ENCODE assay signal across 11 cellular contexts in genomic region chr5:171355302-171355724, GRCh38. TPM values are rescaled to one million over a fixed set of nuclear protein-coding genes. Genes with fewer than 3 reads are reported as not detected.
A peak's percentile ranks its signal among the peaks of the same experiment; 100 is the strongest.
DNase-seq lines count a peak whose midpoint lies in the region; ATAC-seq, FAIRE-seq and TF ChIP-seq lines count a peak whose summit lies in the region.
"Had no signal": no experiment of that assay in that cellular context is flagged by ENCODE, and none has a peak within 500 bp of the region (broad histone marks: within the 10 kb centered on the region; RNA-seq: fewer than 3 reads in every experiment).

No MANE protein-coding gene starts in this region.

- no peak overlapping the region for H2AFZ ChIP-seq in smooth muscle cell (ENCODE audit: low read depth)

- DNase-seq in GM10248 (ENCODE audit: extremely low spot score): peak; percentile 60
- peak; percentile 44 for DNase-seq in GM19239 (ENCODE audit: insufficient read length, low spot score)
- peak; percentile 62 for DNase-seq in activated CD4-positive, alpha-beta T cell treated with anti-CD3 and anti-CD28 coated beads, Interleukin-2, amount 10 ng/mL, durations not matched to agents 24 days and 14 days
- DNase-seq in osteocyte (ENCODE audit: extremely low spot score, unreplicated experiment): no peak
- no peak for DNase-seq in SIG-M5 treated with dmso at 0.1 percent for 504 hours (lab: John Stamatoyannopoulos, UW; ENCODE audit: unreplicated experiment)
- DNase-seq in smooth muscle cell (lab: John Stamatoyannopoulos, UW; ENCODE audit: unreplicated experiment): no peak
- DNase-seq in Caco-2: no peak
- DNase-seq: left colon had no signal

- peak; percentile 88 for ATAC-seq in HG02938 (IDR thresholded peaks at IDR 0.05; ENCODE audit: unreplicated experiment)
- ATAC-seq: left colon had no signal

- CTCF ChIA-PET in GM10248 (lab: Yijun Ruan, JAX) (no interaction called here), Caco-2 (lab: Charles Lee) (no interaction called here)

- no peak overlapping the region for H3K4me3 Mint-ChIP-seq in activated CD4-positive, alpha-beta T cell treated with anti-CD3 and anti-CD28 coated beads, Interleukin-2, amount 10 ng/mL, durations not matched to agents 24 days and 14 days
- H3K4me3 Mint-ChIP-seq in osteocyte (ENCODE audit: unreplicated experiment) (no peak overlapping the region), Caco-2 (ENCODE audit: unreplicated experiment) (no peak overlapping the region)

- no peaks in the 10 kb centered on the region for H3F3A ChIP-seq in smooth muscle cell (ENCODE audit: low read depth)

- no peaks in the 10 kb centered on the region for H3K79me2 ChIP-seq in smooth muscle cell (ENCODE audit: low read depth)

- no peaks in the 10 kb centered on the region for H3K36me3 ChIP-seq in smooth muscle cell (ENCODE audit: low read depth)
- no peaks in the 10 kb centered on the region for H3K36me3 ChIP-seq in Caco-2 (ENCODE audit: control insufficient read depth, insufficient read depth, low read length)

- no TSS peak for BruUV-seq in Caco-2 (replicated peaks; lab: Mats Ljungman, UMichigan)

- no peak overlapping the region for H3K27ac Mint-ChIP-seq in activated CD4-positive, alpha-beta T cell treated with anti-CD3 and anti-CD28 coated beads, Interleukin-2, amount 10 ng/mL, durations not matched to agents 24 days and 14 days
- H3K27ac Mint-ChIP-seq in osteocyte (ENCODE audit: unreplicated experiment) (no peak overlapping the region), Caco-2 (ENCODE audit: unreplicated experiment) (no peak overlapping the region)

- peak; percentile 86 for FAIRE-seq in GM19239 (lab: Jason Lieb, UNC)

- H3K4me1 ChIP-seq in smooth muscle cell (ENCODE audit: low read depth) (no peaks in the 10 kb centered on the region), Caco-2 (no peaks in the 10 kb centered on the region)

- H3K4me3 ChIP-seq in smooth muscle cell: no peak overlapping the region
- no peak overlapping the region for H3K4me3 ChIP-seq in Caco-2 (ENCODE audit: low read depth, low read length)
- H3K4me3 ChIP-seq: skin epidermis had no signal

- H3K27me3 Mint-ChIP-seq in activated CD4-positive, alpha-beta T cell treated with anti-CD3 and anti-CD28 coated beads, Interleukin-2, amount 10 ng/mL, durations not matched to agents 24 days and 14 days: no peaks in the 10 kb centered on the region
- H3K27me3 Mint-ChIP-seq in osteocyte (ENCODE audit: unreplicated experiment) (peaks cover 4% of the 10 kb centered on the region), Caco-2 (ENCODE audit: insufficient read depth, unreplicated experiment) (no peaks in the 10 kb centered on the region)

- H3K9ac ChIP-seq in smooth muscle cell (ENCODE audit: low read depth): no peak overlapping the region

- H3K27me3 ChIP-seq in smooth muscle cell (ENCODE audit: low read depth) (no peaks in the 10 kb centered on the region), Caco-2 (replicated peaks; ENCODE audit: control insufficient read depth, insufficient read depth, low read length) (no peaks in the 10 kb centered on the region)

- H4K20me1 ChIP-seq in smooth muscle cell (ENCODE audit: low read depth): no peaks in the 10 kb centered on the region

- WGBS in smooth muscle cell (ENCODE audit: low lambda C conversion rate): 94% methylated on average over 5 of the region's 5 CpGs

- peaks cover 3% of the 10 kb centered on the region for H3K9me3 Mint-ChIP-seq in activated CD4-positive, alpha-beta T cell treated with anti-CD3 and anti-CD28 coated beads, Interleukin-2, amount 10 ng/mL, durations not matched to agents 24 days and 14 days
- H3K9me3 Mint-ChIP-seq in osteocyte (ENCODE audit: unreplicated experiment) (no peaks in the 10 kb centered on the region), Caco-2 (ENCODE audit: unreplicated experiment) (no peaks in the 10 kb centered on the region)

- no peak for TF ChIP-seq CTCF in GM10248 (IDR thresholded peaks at IDR 0.05; ENCODE audit: control extremely low read depth, extremely low read depth, low read depth, missing control alignments)
- TF ChIP-seq CTCF in osteocyte (IDR thresholded peaks at IDR 0.05): no peak
- no peak for TF ChIP-seq CTCF in smooth muscle cell (IDR thresholded peaks at IDR 0.05; ENCODE audit: borderline replicate concordance, insufficient read depth, poor library complexity, severe bottlenecking)
- TF ChIP-seq CTCF in Caco-2 (IDR thresholded peaks at IDR 0.05; ENCODE audit: insufficient read depth in 1 of 2, low read depth in 1 of 2, low read length in 1 of 2, severe bottlenecking in 1 of 2, unreplicated experiment in 1 of 2): no peak

- H3K27ac ChIP-seq in smooth muscle cell (ENCODE audit: low read depth): no peak overlapping the region
- H3K27ac ChIP-seq: skin epidermis had no signal

- no peaks in the 10 kb centered on the region for H3K9me3 ChIP-seq in smooth muscle cell (replicated peaks; ENCODE audit: low read depth)
- H3K9me3 ChIP-seq in Caco-2: no peaks in the 10 kb centered on the region

- intact Hi-C loops in activated CD4-positive, alpha-beta T cell treated with anti-CD3 and anti-CD28 coated beads, Interleukin-2, amount 10 ng/mL, durations not matched to agents 24 days and 14 days (cut with micrococcal nuclease): no loop called here
- intact Hi-C loops in Caco-2 (cut with micrococcal nuclease; ENCODE audit: unreplicated experiment): no loop called here

- no peaks in the 10 kb centered on the region for H3K36me3 Mint-ChIP-seq in activated CD4-positive, alpha-beta T cell treated with anti-CD3 and anti-CD28 coated beads, Interleukin-2, amount 10 ng/mL, durations not matched to agents 24 days and 14 days (ENCODE audit: low read depth)
- H3K36me3 Mint-ChIP-seq in osteocyte (ENCODE audit: unreplicated experiment): no peaks in the 10 kb centered on the region
- no peaks in the 10 kb centered on the region for H3K36me3 Mint-ChIP-seq in Caco-2 (ENCODE audit: insufficient read depth, unreplicated experiment)

- no peaks in the 10 kb centered on the region for H3K4me1 Mint-ChIP-seq in activated CD4-positive, alpha-beta T cell treated with anti-CD3 and anti-CD28 coated beads, Interleukin-2, amount 10 ng/mL, durations not matched to agents 24 days and 14 days
- no peaks in the 10 kb centered on the region for H3K4me1 Mint-ChIP-seq in osteocyte (ENCODE audit: unreplicated experiment)
- no peaks in the 10 kb centered on the region for H3K4me1 Mint-ChIP-seq in Caco-2 (ENCODE audit: low read depth, unreplicated experiment)

- H3K4me2 ChIP-seq in smooth muscle cell: no peak overlapping the region

- POLR2A ChIA-PET in GM10248 (lab: Yijun Ruan, JAX) (no interaction called here), Caco-2 (lab: Charles Lee) (no interaction called here)

RNA-seq across cellular contexts. Expression of gene NPM1, which starts 32.3 kb away (rescaled TPM):
- total RNA-seq in activated CD4-positive, alpha-beta T cell treated with anti-CD3 and anti-CD28 coated beads, Interleukin-2, amount 10 ng/mL, durations not matched to agents 24 days and 14 days: 3,066 and 3,162 TPM in 2 replicates
- total RNA-seq in osteocyte (1,157 and 1,175 TPM in 2 replicates), smooth muscle cell (856 and 2,459 TPM in 2 replicates), Caco-2 (2022) (2,112 and 2,207 TPM in 2 replicates)
- polyA plus RNA-seq in smooth muscle cell: 330 and 360 TPM in 2 replicates

RNA-seq across cellular contexts. Expression of gene TLX3, which starts 46.3 kb away (rescaled TPM):
- not detected in 2 replicates for total RNA-seq in activated CD4-positive, alpha-beta T cell treated with anti-CD3 and anti-CD28 coated beads, Interleukin-2, amount 10 ng/mL, durations not matched to agents 24 days and 14 days
- not detected in 2 replicates for total RNA-seq in osteocyte
- not detected in 2 replicates for total RNA-seq in smooth muscle cell
- polyA plus RNA-seq in smooth muscle cell: 0.10 TPM in 1 of 2 replicates, not detected in the other
- not detected in 2 replicates for total RNA-seq in Caco-2 (2022)
- total RNA-seq: HT1080, left colon had no signal

Comparison
In these comparisons a context has a peak if more than half of its experiments do, and no peak if none do; other contexts are left out.
1. DNase-seq: peak in GM10248 (single experiment), GM19239 (single experiment) and activated CD4-positive, alpha-beta T cell treated with anti-CD3 and anti-CD28 coated beads, Interleukin-2, amount 10 ng/mL, durations not matched to agents 24 days and 14 days (single experiment); none in osteocyte (single experiment), SIG-M5 treated with dmso at 0.1 percent for 504 hours (single experiment), smooth muscle cell (single experiment) and Caco-2 (0 of 2).